In the genomic region with DNA sequence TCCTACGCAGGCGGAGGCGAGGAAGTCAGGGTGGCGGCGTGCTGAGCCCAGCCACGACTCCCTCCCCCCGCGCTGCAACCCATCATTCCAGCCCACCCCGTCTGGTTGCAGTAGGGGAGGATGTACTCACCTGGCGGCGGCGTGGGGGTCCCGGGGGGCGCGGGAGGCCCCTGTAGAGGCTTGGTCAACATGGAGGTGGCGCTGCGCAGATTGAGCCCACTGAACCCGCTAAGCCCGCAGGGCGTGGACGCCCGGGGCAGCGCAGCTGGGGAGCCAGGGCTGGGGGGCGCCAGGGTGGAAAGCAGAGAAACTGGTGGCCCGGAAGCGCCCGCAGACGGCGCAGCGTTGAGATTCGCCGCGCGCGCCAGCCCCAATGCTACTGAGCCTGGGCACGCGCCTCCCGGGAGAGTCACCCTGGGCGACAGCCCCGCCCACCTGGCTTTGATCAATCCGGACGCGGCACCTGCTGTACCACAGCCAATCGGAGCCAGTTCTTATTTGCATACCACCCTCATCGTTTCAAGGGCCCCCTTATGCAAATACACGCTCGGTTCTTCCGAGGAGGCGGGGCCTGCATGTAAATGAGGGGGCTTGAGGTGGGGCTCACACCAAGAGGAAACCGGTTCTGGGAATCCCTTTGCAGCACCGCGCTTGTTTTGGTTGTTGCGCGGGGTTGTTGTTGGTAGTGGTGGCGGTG, we compare ENCODE assay signal across 8 cellular contexts. TPM values are rescaled to one million over a fixed set of nuclear protein-coding genes. Genes with fewer than 3 reads are reported as not detected.
DNase-seq lines count a peak whose midpoint lies in the region; ATAC-seq, FAIRE-seq and TF ChIP-seq lines count a peak whose summit lies in the region.

A gene (minus strand): TSS at position 381 of the 697 bp plus-strand sequence. CDS start 190 bp downstream, at position 191.

- peak within 1 kb of the TSS in 1 of 2 donors; percentile 84 for H3K27ac ChIP-seq in kidney (ENCODE audit: low read depth in 2 of 2, low read length in 2 of 2)

- peak within 1 kb of the TSS; percentile 16 to 58 for H3K9ac ChIP-seq in kidney (ENCODE audit: low read length in 2 of 2)

- no peaks in the 10 kb centered on the region for H3K9me3 ChIP-seq in kidney (ENCODE audit: control insufficient read depth in 1 of 2, low read length in 2 of 2)

- DNase-seq in AG10803 (ENCODE audit: low read depth): peak; percentile 56
- DNase-seq in NCI-H446 treated with DMSO at 0.1 percent for 48 hours (lab: John Stamatoyannopoulos, UW): peak; percentile 90
- DNase-seq in activated CD4-positive, CD25-positive, alpha-beta regulatory T cell treated with anti-CD3 and anti-CD28 coated beads, Interleukin-2, amount 50 U/mL, for 16 hours (ENCODE audit: low read depth, low spot score): peak; percentile 84
- peak; percentile 71 to 91 for DNase-seq in central memory CD8-positive, alpha-beta T cell (ENCODE audit: low spot score in 2 of 2)
- peak; percentile 96 for DNase-seq in kidney
- DNase-seq in stimulated activated CD4-positive, alpha-beta T cell treated with anti-CD3 and anti-CD28 coated beads, Interleukin-15, amount 100 ng/mL, for 24 hours: peak; percentile 92

- peaks cover 0 to 5% of the 10 kb centered on the region in 2 donors for H3K36me3 ChIP-seq in kidney (ENCODE audit: control insufficient read depth in 1 of 2, insufficient read depth in 2 of 2, low read length in 2 of 2)

- TF ChIP-seq CTCF in AG10803 (conservative IDR thresholded peaks at IDR 0.05; ENCODE audit: low read length) (no peak), kidney (IDR thresholded peaks at IDR 0.05; ENCODE audit: borderline replicate concordance, extremely low read depth, insufficient read depth) (no peak)

- H3K9me3 Mint-ChIP-seq in central memory CD8-positive, alpha-beta T cell: no peaks in the 10 kb centered on the region

- peak within 1 kb of the TSS; percentile 97 for H3K27ac Mint-ChIP-seq in central memory CD8-positive, alpha-beta T cell (ENCODE audit: low read depth)

- peak; percentile 97 for FAIRE-seq in kidney (lab: Jason Lieb, UNC)

- intact Hi-C loops in kidney (cut with DNase I): no loop called here

- H3K4me1 Mint-ChIP-seq in central memory CD8-positive, alpha-beta T cell: peaks cover 23% of the 10 kb centered on the region

- H3K4me3 ChIP-seq in AG10803 (ENCODE audit: low read length) (peak within 1 kb of the TSS; percentile 56), kidney (ENCODE audit: low read length in 2 of 2) (peak within 1 kb of the TSS; percentile 52 to 53)

- peaks cover 67% of the 10 kb centered on the region for H3K36me3 Mint-ChIP-seq in central memory CD8-positive, alpha-beta T cell (ENCODE audit: insufficient read depth)

- H3K4me1 ChIP-seq in kidney (ENCODE audit: control insufficient read depth in 1 of 2, insufficient read depth in 1 of 2, low read depth in 1 of 2, low read length in 2 of 2): peaks cover 0 to 15% of the 10 kb centered on the region in 2 donors

- H3K27me3 Mint-ChIP-seq in central memory CD8-positive, alpha-beta T cell: no peaks in the 10 kb centered on the region

- peak within 1 kb of the TSS; percentile 90 for H3K4me3 Mint-ChIP-seq in central memory CD8-positive, alpha-beta T cell

- ATAC-seq in GM19043 (IDR thresholded peaks at IDR 0.05; ENCODE audit: low read depth, unreplicated experiment) (peak; percentile 81), HG03378 (IDR thresholded peaks at IDR 0.05; ENCODE audit: unreplicated experiment) (peak; percentile 63)
- peak; percentile 71 for ATAC-seq in central memory CD8-positive, alpha-beta T cell (replicated peaks; ENCODE audit: extremely low read depth, poor library complexity, severe bottlenecking)

RNA-seq across cellular contexts. Expression of the gene that starts here (rescaled TPM):
- total RNA-seq in kidney: 29.6 TPM
- polyA plus RNA-seq in kidney (ENCODE audit: insufficient read depth, low read depth, low replicate concordance): 8.7 TPM
